ENCODE assay signal across 8 cellular contexts in the genomic region with DNA sequence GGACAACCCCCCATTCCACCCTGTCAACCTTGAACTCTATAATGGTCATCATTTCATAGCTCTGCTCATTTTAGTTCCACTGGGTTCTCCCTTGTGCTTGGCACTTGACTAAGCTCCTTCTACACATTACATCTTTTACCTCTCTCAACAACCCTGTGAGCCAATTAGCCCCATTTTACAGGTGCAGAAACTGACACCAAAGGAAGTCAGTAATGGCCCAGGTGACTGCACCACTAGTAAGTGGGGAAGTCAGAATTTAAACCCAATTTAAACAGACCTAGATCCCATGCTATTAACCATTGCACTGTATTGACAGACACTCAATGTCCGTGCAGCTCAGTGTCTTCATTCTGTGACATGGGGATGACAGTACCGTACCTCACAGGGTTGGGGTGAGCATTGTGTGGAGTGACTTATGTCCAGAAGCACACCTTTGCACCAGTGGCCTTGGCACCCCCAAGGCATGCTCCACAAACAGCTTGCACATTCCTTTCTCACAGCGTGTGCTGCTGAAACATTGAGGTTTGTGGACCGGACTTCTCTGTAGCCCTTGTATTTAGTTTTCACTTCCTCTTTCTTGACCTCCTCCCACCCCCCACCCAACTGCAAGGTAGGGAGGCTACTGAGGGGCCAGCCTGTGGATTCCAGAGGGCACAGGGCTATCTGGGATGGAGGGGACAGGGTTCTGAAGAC.
DNase-seq lines count a peak whose midpoint lies in the region; ATAC-seq lines count a peak whose summit lies in the region.

No MANE protein-coding gene starts in this region.

- peaks cover 53 to 62% of the 10 kb centered on the region in 2 donors for H3K4me1 ChIP-seq in mucosa of rectum (ENCODE audit: control insufficient read depth in 2 of 2, insufficient read depth in 2 of 2, low read length in 2 of 2)

- H3K9ac ChIP-seq in mucosa of rectum (ENCODE audit: low read depth in 1 of 2, low read length in 2 of 2): no peak overlapping the region

- DNase-seq in OCI-M1 (lab: John Stamatoyannopoulos, UW): peak; percentile 82
- DNase-seq in NCI-H510A treated with DMSO at 0.1 percent for 48 hours (lab: John Stamatoyannopoulos, UW): no peak
- no peak for DNase-seq in anterior cingulate cortex (lab: John Stamatoyannopoulos, UW)
- DNase-seq in NCI-H1417 (lab: John Stamatoyannopoulos, UW): no peak
- DNase-seq in GM19240 (ENCODE audit: insufficient read length, low spot score): no peak

- peaks cover 0 to 6% of the 10 kb centered on the region in 2 donors for H3K36me3 ChIP-seq in mucosa of rectum (ENCODE audit: control insufficient read depth in 2 of 2, insufficient read depth in 2 of 2, low read length in 2 of 2)

- H3K4me3 ChIP-seq in mucosa of rectum (ENCODE audit: low read length in 2 of 2): peak overlapping the region in 1 of 2 donors; percentile 45

- no peaks in the 10 kb centered on the region for H3K27me3 ChIP-seq in mucosa of rectum (ENCODE audit: control insufficient read depth in 2 of 2, insufficient read depth in 2 of 2, low read length in 2 of 2)

- no peaks in the 10 kb centered on the region for H3K9me3 ChIP-seq in mucosa of rectum (ENCODE audit: control insufficient read depth in 2 of 2, low read length in 2 of 2)

- peak overlapping the region; percentile 53 to 90 for H3K27ac ChIP-seq in mucosa of rectum (ENCODE audit: low read depth in 2 of 2, low read length in 2 of 2)

- ATAC-seq in GM18858 (IDR thresholded peaks at IDR 0.05; ENCODE audit: unreplicated experiment) (peak; percentile 31), HG02623 (IDR thresholded peaks at IDR 0.05; ENCODE audit: unreplicated experiment) (peak; percentile 28)
